ENCODE assay signal across 9 cellular contexts in genomic region chr11:88292156-88292844, GRCh38. TPM values are rescaled to one million over a fixed set of nuclear protein-coding genes. Genes with fewer than 3 reads are reported as not detected.
DNase-seq lines count a peak whose midpoint lies in the region; ATAC-seq, FAIRE-seq and TF ChIP-seq lines count a peak whose summit lies in the region.
"Had no signal": no experiment of that assay in that cellular context is flagged by ENCODE, and none has a peak within 500 bp of the region (broad histone marks: within the 10 kb centered on the region; RNA-seq: fewer than 3 reads in every experiment).

No MANE protein-coding gene starts in this region.

- no peak for TF ChIP-seq CTCF in A549 (IDR thresholded peaks at IDR 0.05)
- peak; percentile 8 for TF ChIP-seq CTCF in kidney (IDR thresholded peaks at IDR 0.05; ENCODE audit: borderline replicate concordance, extremely low read depth, insufficient read depth)

- FAIRE-seq in A549 (lab: Jason Lieb, UNC), result no peak
- peak; percentile 42 for FAIRE-seq in kidney (lab: Jason Lieb, UNC)

- peak in 1 of 2 experiments; percentile 57; a peak in 2 of 6 replicates for ATAC-seq in A549
- ATAC-seq in SK-N-SH treated with all-trans-retinoic acid at 6 μM for 48 hours, result peak; percentile 86
- no peak for ATAC-seq in GM21825 (IDR thresholded peaks at IDR 0.05; ENCODE audit: unreplicated experiment)
- ATAC-seq in naive thymus-derived CD4-positive, alpha-beta T cell, result no peak
- no peak for ATAC-seq in left ventricle myocardium superior

- H3K9me3 ChIP-seq in A549, result no peaks in the 10 kb centered on the region
- H3K9me3 ChIP-seq in kidney (ENCODE audit: control insufficient read depth in 1 of 2, low read length in 2 of 2), result no peaks in the 10 kb centered on the region
- no peaks in the 10 kb centered on the region for H3K9me3 ChIP-seq in naive thymus-derived CD4-positive, alpha-beta T cell (ENCODE audit: control insufficient read depth in 2 of 3, low read length in 3 of 3)
- H3K9me3 ChIP-seq: BLaER1 treated with 17β-estradiol and CSF1 and Interleukin-3, amounts not matched to agents 10 nM and 100 nM had no signal

- intact Hi-C loops in kidney (cut with DNase I) (no loop called here), left ventricle myocardium superior (cut with micrococcal nuclease) (no loop called here)
- intact Hi-C loops in naive thymus-derived CD4-positive, alpha-beta T cell (cut with micrococcal nuclease), result no loop called here

- peaks cover 15 to 87% (median 67%) of the 10 kb centered on the region in 5 donors for H3K36me3 Mint-ChIP-seq in naive thymus-derived CD4-positive, alpha-beta T cell

- peaks cover 9% of the 10 kb centered on the region for H3K4me1 ChIP-seq in A549
- H3K4me1 ChIP-seq in kidney (ENCODE audit: control insufficient read depth in 1 of 2, insufficient read depth in 1 of 2, low read depth in 1 of 2, low read length in 2 of 2), result peaks cover 6 to 12% of the 10 kb centered on the region in 2 donors
- H3K4me1 ChIP-seq in naive thymus-derived CD4-positive, alpha-beta T cell (ENCODE audit: control insufficient read depth in 2 of 2, insufficient read depth in 2 of 2, low read length in 2 of 2), result no peaks in the 10 kb centered on the region

- CTCF ChIA-PET in A549 (lab: Yijun Ruan, JAX), result interaction anchor here (2.2 kb wide), 1 partner anchor 251 kb away, joined by 7 read pairs; no protein-coding TSS in a partner anchor
- CTCF ChIA-PET in naive thymus-derived CD4-positive, alpha-beta T cell (lab: Charles Lee), result no interaction called here

- H3K27ac ChIP-seq in A549 (no peak overlapping the region), kidney (ENCODE audit: low read depth in 2 of 2, low read length in 2 of 2) (no peak overlapping the region)
- no peak overlapping the region for H3K27ac ChIP-seq in naive thymus-derived CD4-positive, alpha-beta T cell (ENCODE audit: low read depth, low read length)
- H3K27ac ChIP-seq: BLaER1 treated with 17β-estradiol and CSF1 and Interleukin-3, amounts not matched to agents 10 nM and 100 nM had no signal

- TF ChIP-seq RAD21 in A549 (conservative IDR thresholded peaks at IDR 0.05 in 1 of 2, IDR thresholded peaks at IDR 0.05 in 1 of 2), result peak in 1 of 2 experiments; percentile 38; a peak in 2 of 5 replicates

- 36% methylated on average over 3 of the region's 3 CpGs for WGBS in A549 (ENCODE audit: missing lambda C conversion rate)

- POLR2A ChIA-PET in A549 (lab: Yijun Ruan, JAX), result no interaction called here
- POLR2A ChIA-PET in naive thymus-derived CD4-positive, alpha-beta T cell (lab: Charles Lee), result no interaction called here

- H3K27ac Mint-ChIP-seq in naive thymus-derived CD4-positive, alpha-beta T cell, result no peak overlapping the region

- H3K4me3 ChIP-seq in A549 (no peak overlapping the region), kidney (ENCODE audit: low read length in 2 of 2) (no peak overlapping the region)
- H3K4me3 ChIP-seq in Jurkat, Clone E6-1 (ENCODE audit: low read length), result no peak overlapping the region
- no peak overlapping the region for H3K4me3 ChIP-seq in naive thymus-derived CD4-positive, alpha-beta T cell (ENCODE audit: low read length)
- H3K4me3 ChIP-seq: BLaER1 treated with 17β-estradiol and CSF1 and Interleukin-3, amounts not matched to agents 10 nM and 100 nM had no signal

- peaks cover 0 to 12% (median 5%) of the 10 kb centered on the region in 7 donors for H3K4me1 Mint-ChIP-seq in naive thymus-derived CD4-positive, alpha-beta T cell

- peaks cover 10 to 12% of the 10 kb centered on the region in 2 donors for H3K36me3 ChIP-seq in kidney (ENCODE audit: control insufficient read depth in 1 of 2, insufficient read depth in 2 of 2, low read length in 2 of 2)
- H3K36me3 ChIP-seq in naive thymus-derived CD4-positive, alpha-beta T cell (ENCODE audit: control insufficient read depth in 2 of 3, insufficient read depth in 3 of 3, low read length in 3 of 3), result peaks cover 0 to 27% (median 8%) of the 10 kb centered on the region in 3 experiments

- no peak overlapping the region for H3K4me3 Mint-ChIP-seq in naive thymus-derived CD4-positive, alpha-beta T cell

- H3K27me3 Mint-ChIP-seq in naive thymus-derived CD4-positive, alpha-beta T cell, result no peaks in the 10 kb centered on the region

- peak overlapping the region; percentile 22; the same call in 2 of the 3 replicates for H3K4me2 ChIP-seq in A549
- H3K4me2 ChIP-seq: BLaER1 treated with 17β-estradiol and CSF1 and Interleukin-3, amounts not matched to agents 10 nM and 100 nM had no signal

- H3K9ac ChIP-seq in kidney (ENCODE audit: low read length in 2 of 2), result no peak overlapping the region
- H3K9ac ChIP-seq: BLaER1 treated with 17β-estradiol and CSF1 and Interleukin-3, amounts not matched to agents 10 nM and 100 nM had no signal

- peaks cover 0 to 8% (median 0%) of the 10 kb centered on the region in 11 donors for H3K9me3 Mint-ChIP-seq in naive thymus-derived CD4-positive, alpha-beta T cell

- no peaks in the 10 kb centered on the region for H3K27me3 ChIP-seq in naive thymus-derived CD4-positive, alpha-beta T cell (ENCODE audit: control insufficient read depth in 2 of 2, insufficient read depth in 2 of 2, low read length in 2 of 2)
- H3K27me3 ChIP-seq: BLaER1 treated with 17β-estradiol and CSF1 and Interleukin-3, amounts not matched to agents 10 nM and 100 nM had no signal

- no peak for TF ChIP-seq EP300 in A549 (IDR thresholded peaks at IDR 0.05)

- DNase-seq in A549 (ENCODE audit: low read depth in 1 of 2, low spot score in 1 of 2) (peak in 1 of 2 experiments; percentile 31), kidney (no peak), AML-193 (lab: John Stamatoyannopoulos, UW) (no peak), left ventricle myocardium superior (no peak)
- peak; percentile 32 for DNase-seq in Jurkat, Clone E6-1 (ENCODE audit: low read depth, low spot score)
- DNase-seq in naive thymus-derived CD4-positive, alpha-beta T cell, result no peak

- TF ChIP-seq POLR2A in A549 (IDR thresholded peaks at IDR 0.05; ENCODE audit: low read length), result no peak

TF ChIP-seq in A549, 52 proteins besides CTCF, POLR2A, EP300 and RAD21:
- TF ChIP-seq SMC3 (IDR thresholded peaks at IDR 0.05), result peak; percentile 26; the same call in 1 of the 3 replicates
- TF ChIP-seq KDM1A (IDR thresholded peaks at IDR 0.05; ENCODE audit: low read depth), result no peak
- TF ChIP-seq KDM5A (IDR thresholded peaks at IDR 0.05), result no peak
TF ChIP-seq in A549: peak in this region for 1.

TF ChIP-seq in SK-N-SH treated with all-trans-retinoic acid at 6 μM for 48 hours, 23 proteins besides CTCF, POLR2A, EP300 and RAD21:
- TF ChIP-seq ZNF565 (CRISPR knock-in tag; conservative IDR thresholded peaks at IDR 0.05; ENCODE audit: low read depth) (no peak), BACH2 (CRISPR knock-in tag; IDR thresholded peaks at IDR 0.05; ENCODE audit: borderline replicate concordance) (no peak), ISL1 (CRISPR knock-in tag; IDR thresholded peaks at IDR 0.05) (peak; percentile 42; the same call in 1 of the 2 replicates), PATZ1 (CRISPR knock-in tag; IDR thresholded peaks at IDR 0.05; ENCODE audit: borderline replicate concordance) (no peak)
- TF ChIP-seq, protein P1, sequence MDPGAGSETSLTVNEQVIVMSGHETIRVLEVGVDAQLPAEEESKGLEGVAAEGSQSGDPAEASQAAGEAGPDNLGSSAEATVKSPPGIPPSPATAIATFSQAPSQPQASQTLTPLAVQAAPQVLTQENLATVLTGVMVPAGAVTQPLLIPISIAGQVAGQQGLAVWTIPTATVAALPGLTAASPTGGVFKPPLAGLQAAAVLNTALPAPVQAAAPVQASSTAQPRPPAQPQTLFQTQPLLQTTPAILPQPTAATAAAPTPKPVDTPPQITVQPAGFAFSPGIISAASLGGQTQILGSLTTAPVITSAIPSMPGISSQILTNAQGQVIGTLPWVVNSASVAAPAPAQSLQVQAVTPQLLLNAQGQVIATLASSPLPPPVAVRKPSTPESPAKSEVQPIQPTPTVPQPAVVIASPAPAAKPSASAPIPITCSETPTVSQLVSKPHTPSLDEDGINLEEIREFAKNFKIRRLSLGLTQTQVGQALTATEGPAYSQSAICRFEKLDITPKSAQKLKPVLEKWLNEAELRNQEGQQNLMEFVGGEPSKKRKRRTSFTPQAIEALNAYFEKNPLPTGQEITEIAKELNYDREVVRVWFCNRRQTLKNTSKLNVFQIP (CRISPR knock-in tag; IDR thresholded peaks at IDR 0.05; ENCODE audit: borderline replicate concordance, low read depth), result no peak

RNA-seq across cellular contexts. Expression of gene CTSC, which starts 45.2 kb away (rescaled TPM):
- 118 and 123 TPM in 2 replicates for polyA plus RNA-seq in A549 (2011; rRNA removed)
- 32.8 and 37.0 TPM in 2 replicates for polyA plus RNA-seq in A549 (2012; cell fraction: cytosol; rRNA removed)
- 43.0 and 48.9 TPM in 2 replicates for polyA plus RNA-seq in A549 (2012; cell fraction: nucleus; rRNA removed)
- 50.0 to 50.9 TPM (median 50.3 TPM) in 3 replicates for polyA plus RNA-seq in A549 (2017; fragmentation: RNase III; extraction: RNeasy Plus Mini Kit Qiagen cat#74134 plus additional on column Dnase treatment)
- polyA minus RNA-seq in A549 (2011; rRNA and poly(A)+ RNA removed), result 25.9 and 31.4 TPM in 2 replicates
- 159 TPM for polyA plus RNA-seq in Jurkat, Clone E6-1 (2012; ENCODE audit: insufficient read depth, insufficient read length)
- total RNA-seq in kidney, result 187 TPM
- polyA plus RNA-seq in kidney (ENCODE audit: insufficient read depth, low read depth, low replicate concordance), result 191 TPM
- total RNA-seq in naive thymus-derived CD4-positive, alpha-beta T cell, result 100 to 1,000 TPM in 2 of 5 experiments, 10 to 100 TPM in 3; 26.9 to 174 (median 45.2) TPM
- 10 to 100 TPM; 86.6 to 94.6 TPM for polyA plus RNA-seq in naive thymus-derived CD4-positive, alpha-beta T cell
- total RNA-seq in left ventricle myocardium superior, result 20.3 TPM
